Comparison of ENCODE assay signal across 24 cellular contexts in genomic region chr4:122403860-122404259, GRCh38.
"Had no signal": no experiment of that assay in that cellular context is flagged by ENCODE, and none has a peak within 500 bp of the region (broad histone marks: within the 10 kb centered on the region; RNA-seq: fewer than 3 reads in every experiment).

No MANE protein-coding gene starts in this region.

- H3K27me3 Mint-ChIP-seq: dendritic cell treated with granulocyte-macrophage colony-stimulating factor and Interleukin-4, amounts not matched to agents 40 ng/mL and 50 ng/mL, for 4 days had no signal

- H3K4me1 Mint-ChIP-seq: memory B cell; naive B cell; nephron; stimulated activated effector memory CD8-positive, alpha-beta T cell treated with anti-CD3 and anti-CD28 coated beads, Interleukin-12 subunit alpha, Interleukin-12 subunit beta, amount 100 ng/mL, for 72 hours had no signal

- H3K4me1 ChIP-seq: left ventricle myocardium inferior, lower lobe of right lung, psoas muscle, right lobe of liver, tibial artery, upper lobe of left lung, uterus had no signal

- H3K27ac ChIP-seq: hepatocyte, left ventricle myocardium inferior, lower lobe of right lung, neutrophil, psoas muscle, right lobe of liver, tibial artery, upper lobe of left lung, uterus had no signal

- H3K9me3 ChIP-seq: left ventricle myocardium inferior, lower lobe of right lung, neutrophil, psoas muscle, right lobe of liver, tibial artery, upper lobe of left lung, uterus had no signal

- H3K27ac Mint-ChIP-seq: dendritic cell treated with granulocyte-macrophage colony-stimulating factor and Interleukin-4, amounts not matched to agents 40 ng/mL and 50 ng/mL, for 4 days; effector memory CD8-positive, alpha-beta T cell; memory B cell; naive B cell; nephron; stimulated activated effector memory CD8-positive, alpha-beta T cell treated with anti-CD3 and anti-CD28 coated beads, Interleukin-12 subunit alpha, Interleukin-12 subunit beta, amount 100 ng/mL, for 72 hours; stimulated activated naive CD8-positive, alpha-beta T cell treated with anti-CD3 and anti-CD28 coated beads, Interleukin-15, Interleukin-2, amounts not matched to agents 100 ng/mL and 50 ng/mL, for 24 hours had no signal

- H3K9me3 Mint-ChIP-seq: dendritic cell treated with granulocyte-macrophage colony-stimulating factor and Interleukin-4, amounts not matched to agents 40 ng/mL and 50 ng/mL, for 4 days; effector memory CD8-positive, alpha-beta T cell; memory B cell; nephron; stimulated activated effector memory CD8-positive, alpha-beta T cell treated with anti-CD3 and anti-CD28 coated beads, Interleukin-12 subunit alpha, Interleukin-12 subunit beta, amount 100 ng/mL, for 72 hours; stimulated activated naive CD8-positive, alpha-beta T cell treated with anti-CD3 and anti-CD28 coated beads, Interleukin-15, Interleukin-2, amounts not matched to agents 100 ng/mL and 50 ng/mL, for 24 hours had no signal

- H3K4me3 ChIP-seq: hepatocyte, left ventricle myocardium inferior, lower lobe of right lung, psoas muscle, right lobe of liver, tibial artery, upper lobe of left lung, uterus had no signal

- H3K36me3 Mint-ChIP-seq: memory B cell; naive B cell; stimulated activated effector memory CD8-positive, alpha-beta T cell treated with anti-CD3 and anti-CD28 coated beads, Interleukin-12 subunit alpha, Interleukin-12 subunit beta, amount 100 ng/mL, for 72 hours had no signal

- H3K4me3 Mint-ChIP-seq: dendritic cell treated with granulocyte-macrophage colony-stimulating factor and Interleukin-4, amounts not matched to agents 40 ng/mL and 50 ng/mL, for 4 days; effector memory CD8-positive, alpha-beta T cell; memory B cell; naive B cell; nephron; stimulated activated effector memory CD8-positive, alpha-beta T cell treated with anti-CD3 and anti-CD28 coated beads, Interleukin-12 subunit alpha, Interleukin-12 subunit beta, amount 100 ng/mL, for 72 hours; stimulated activated naive CD8-positive, alpha-beta T cell treated with anti-CD3 and anti-CD28 coated beads, Interleukin-15, Interleukin-2, amounts not matched to agents 100 ng/mL and 50 ng/mL, for 24 hours had no signal

- DNase-seq: effector memory CD8-positive, alpha-beta T cell; erythroblast; foreskin melanocyte; head of caudate nucleus; kidney; left cardiac atrium; left ventricle myocardium inferior; lower lobe of right lung; naive B cell; psoas muscle; retina; right lobe of liver; stimulated activated CD4-positive, alpha-beta T cell treated with anti-CD3 and anti-CD28 coated beads, Interleukin-4, amount 100 ng/mL, for 1 hour; stimulated activated CD8-positive, alpha-beta memory T cell treated with anti-CD3 and anti-CD28 coated beads, Interleukin-4, amount 100 ng/mL, for 48 hours; tibial artery; upper lobe of left lung; uterus had no signal

- H3K36me3 ChIP-seq: left ventricle myocardium inferior, lower lobe of right lung, neutrophil, right lobe of liver, tibial artery, upper lobe of left lung, uterus had no signal

- H3K27me3 ChIP-seq: hepatocyte, neutrophil, right lobe of liver, tibial artery, upper lobe of left lung, uterus had no signal

- ATAC-seq: effector memory CD8-positive, alpha-beta T cell; left cardiac atrium; lower lobe of right lung; psoas muscle; right lobe of liver; stimulated activated effector memory CD8-positive, alpha-beta T cell treated with anti-CD3 and anti-CD28 coated beads, Interleukin-12 subunit alpha, Interleukin-12 subunit beta, amount 100 ng/mL, for 72 hours had no signal
